In the genomic region with DNA sequence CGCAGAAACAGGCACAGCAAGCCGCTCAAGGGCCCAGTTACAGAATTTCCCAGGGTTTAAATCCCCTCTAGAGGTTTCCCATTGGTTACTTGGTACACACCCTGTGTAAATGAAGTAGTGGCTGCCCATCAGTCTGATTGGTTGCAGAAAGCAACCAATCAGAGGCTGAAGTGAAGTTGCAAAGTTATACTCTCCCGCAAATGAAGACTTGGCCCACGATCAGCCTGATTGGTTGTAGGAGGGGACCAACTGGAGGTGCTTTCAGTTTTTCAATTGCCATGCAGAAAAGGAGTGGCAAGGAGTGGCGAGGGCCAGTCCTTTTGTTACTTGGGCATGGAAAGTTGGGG, we compare ENCODE assay signal across 18 cellular contexts.
"Had no signal": no experiment of that assay in that cellular context is flagged by ENCODE, and none has a peak within 500 bp of the region (broad histone marks: within the 10 kb centered on the region; RNA-seq: fewer than 3 reads in every experiment).

No MANE protein-coding gene starts in this region.

- H3K36me3 Mint-ChIP-seq: activated CD8-positive, alpha-beta memory T cell treated with anti-CD3 and anti-CD28 coated beads, Interleukin-2, amount 10 ng/mL, durations not matched to agents 7 days and 5 days; naive B cell had no signal

- H3K36me3 ChIP-seq: brain microvascular endothelial cell, colonic mucosa, left lung, tibial nerve had no signal

- ATAC-seq: activated CD8-positive, alpha-beta memory T cell treated with anti-CD3 and anti-CD28 coated beads, Interleukin-2, amount 10 ng/mL, durations not matched to agents 7 days and 5 days; left lung; mucosa of descending colon; stimulated activated naive CD8-positive, alpha-beta T cell treated with anti-CD3 and anti-CD28 coated beads, Interleukin-15, Interleukin-2, amounts not matched to agents 100 U/mL and 50 U/mL, for 24 hours had no signal

- H3K27me3 ChIP-seq: brain microvascular endothelial cell, colonic mucosa, left lung, tibial nerve had no signal

- H3K27ac Mint-ChIP-seq: activated CD4-positive, alpha-beta memory T cell treated with anti-CD3 and anti-CD28 coated beads, Interleukin-2, amount 10 ng/mL, durations not matched to agents 7 days and 5 days; activated CD8-positive, alpha-beta memory T cell treated with anti-CD3 and anti-CD28 coated beads, Interleukin-2, amount 10 ng/mL, durations not matched to agents 7 days and 5 days; activated naive CD8-positive, alpha-beta T cell treated with anti-CD3 and anti-CD28 coated beads, Interleukin-2, amount 10 ng/mL, durations not matched to agents 7 days and 5 days; progenitor cell of endocrine pancreas had no signal

- H3K4me3 ChIP-seq: colonic mucosa, left lung, mucosa of descending colon had no signal

- DNase-seq: activated CD4-positive, alpha-beta memory T cell treated with anti-CD3 and anti-CD28 coated beads, Interleukin-2, amount 10 ng/mL, durations not matched to agents 7 days and 5 days; activated CD4-positive, alpha-beta T cell treated with anti-CD3 and anti-CD28 coated beads for 48 hours; activated CD4-positive, CD25-positive, alpha-beta regulatory T cell; activated CD8-positive, alpha-beta memory T cell treated with anti-CD3 and anti-CD28 coated beads, Interleukin-2, amount 10 ng/mL, durations not matched to agents 7 days and 5 days; activated naive CD4-positive, alpha-beta T cell treated with Interleukin-2 at 50 U/mL for 16 hours; activated naive CD8-positive, alpha-beta T cell treated with anti-CD3 and anti-CD28 coated beads, Interleukin-2, amount 10 ng/mL, durations not matched to agents 7 days and 5 days; anterior cingulate cortex; brain microvascular endothelial cell; colonic mucosa; left lung; mucosa of descending colon; naive B cell; stimulated activated CD4-positive, alpha-beta T cell treated with anti-CD3 and anti-CD28 coated beads, Interleukin-2, amount 100 ng/mL, for 24 hours; stimulated activated naive CD8-positive, alpha-beta T cell treated with anti-CD3 and anti-CD28 coated beads, Interleukin-15, Interleukin-2, amounts not matched to agents 100 U/mL and 50 U/mL, for 24 hours; substantia nigra had no signal

- H3K4me1 Mint-ChIP-seq: activated CD4-positive, alpha-beta memory T cell treated with anti-CD3 and anti-CD28 coated beads, Interleukin-2, amount 10 ng/mL, durations not matched to agents 7 days and 5 days; activated CD8-positive, alpha-beta memory T cell treated with anti-CD3 and anti-CD28 coated beads, Interleukin-2, amount 10 ng/mL, durations not matched to agents 7 days and 5 days; activated naive CD8-positive, alpha-beta T cell treated with anti-CD3 and anti-CD28 coated beads, Interleukin-2, amount 10 ng/mL, durations not matched to agents 7 days and 5 days; central memory CD8-positive, alpha-beta T cell; naive B cell had no signal

- H3K27ac ChIP-seq: brain microvascular endothelial cell, colonic mucosa, left lung, tibial nerve had no signal

- H3K4me3 Mint-ChIP-seq: activated CD4-positive, alpha-beta memory T cell treated with anti-CD3 and anti-CD28 coated beads, Interleukin-2, amount 10 ng/mL, durations not matched to agents 7 days and 5 days; activated CD8-positive, alpha-beta memory T cell treated with anti-CD3 and anti-CD28 coated beads, Interleukin-2, amount 10 ng/mL, durations not matched to agents 7 days and 5 days; activated naive CD8-positive, alpha-beta T cell treated with anti-CD3 and anti-CD28 coated beads, Interleukin-2, amount 10 ng/mL, durations not matched to agents 7 days and 5 days; central memory CD8-positive, alpha-beta T cell; naive B cell had no signal

- H3K27me3 Mint-ChIP-seq: activated CD4-positive, alpha-beta memory T cell treated with anti-CD3 and anti-CD28 coated beads, Interleukin-2, amount 10 ng/mL, durations not matched to agents 7 days and 5 days; activated CD8-positive, alpha-beta memory T cell treated with anti-CD3 and anti-CD28 coated beads, Interleukin-2, amount 10 ng/mL, durations not matched to agents 7 days and 5 days; activated naive CD8-positive, alpha-beta T cell treated with anti-CD3 and anti-CD28 coated beads, Interleukin-2, amount 10 ng/mL, durations not matched to agents 7 days and 5 days; central memory CD8-positive, alpha-beta T cell; naive B cell had no signal

- H3K9me3 ChIP-seq: colonic mucosa had no signal

- H3K4me1 ChIP-seq: colonic mucosa, left lung had no signal
